Comparison of ENCODE assay signal across 1 cellular context in genomic region chr15:36658321-36658720, GRCh38.
TF ChIP-seq lines count a peak whose summit lies in the region.

No MANE protein-coding gene starts in this region.

TF ChIP-seq in SK-N-SH, 30 proteins besides CTCF, POLR2A, EP300 and RAD21 (continued from another document):
- TF ChIP-seq, protein P1, sequence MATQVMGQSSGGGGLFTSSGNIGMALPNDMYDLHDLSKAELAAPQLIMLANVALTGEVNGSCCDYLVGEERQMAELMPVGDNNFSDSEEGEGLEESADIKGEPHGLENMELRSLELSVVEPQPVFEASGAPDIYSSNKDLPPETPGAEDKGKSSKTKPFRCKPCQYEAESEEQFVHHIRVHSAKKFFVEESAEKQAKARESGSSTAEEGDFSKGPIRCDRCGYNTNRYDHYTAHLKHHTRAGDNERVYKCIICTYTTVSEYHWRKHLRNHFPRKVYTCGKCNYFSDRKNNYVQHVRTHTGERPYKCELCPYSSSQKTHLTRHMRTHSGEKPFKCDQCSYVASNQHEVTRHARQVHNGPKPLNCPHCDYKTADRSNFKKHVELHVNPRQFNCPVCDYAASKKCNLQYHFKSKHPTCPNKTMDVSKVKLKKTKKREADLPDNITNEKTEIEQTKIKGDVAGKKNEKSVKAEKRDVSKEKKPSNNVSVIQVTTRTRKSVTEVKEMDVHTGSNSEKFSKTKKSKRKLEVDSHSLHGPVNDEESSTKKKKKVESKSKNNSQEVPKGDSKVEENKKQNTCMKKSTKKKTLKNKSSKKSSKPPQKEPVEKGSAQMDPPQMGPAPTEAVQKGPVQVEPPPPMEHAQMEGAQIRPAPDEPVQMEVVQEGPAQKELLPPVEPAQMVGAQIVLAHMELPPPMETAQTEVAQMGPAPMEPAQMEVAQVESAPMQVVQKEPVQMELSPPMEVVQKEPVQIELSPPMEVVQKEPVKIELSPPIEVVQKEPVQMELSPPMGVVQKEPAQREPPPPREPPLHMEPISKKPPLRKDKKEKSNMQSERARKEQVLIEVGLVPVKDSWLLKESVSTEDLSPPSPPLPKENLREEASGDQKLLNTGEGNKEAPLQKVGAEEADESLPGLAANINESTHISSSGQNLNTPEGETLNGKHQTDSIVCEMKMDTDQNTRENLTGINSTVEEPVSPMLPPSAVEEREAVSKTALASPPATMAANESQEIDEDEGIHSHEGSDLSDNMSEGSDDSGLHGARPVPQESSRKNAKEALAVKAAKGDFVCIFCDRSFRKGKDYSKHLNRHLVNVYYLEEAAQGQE (IDR thresholded peaks at IDR 0.05; ENCODE audit: low read depth, low read length), result no peak
